ENCODE assay signal across 1 cellular context in the genomic region with DNA sequence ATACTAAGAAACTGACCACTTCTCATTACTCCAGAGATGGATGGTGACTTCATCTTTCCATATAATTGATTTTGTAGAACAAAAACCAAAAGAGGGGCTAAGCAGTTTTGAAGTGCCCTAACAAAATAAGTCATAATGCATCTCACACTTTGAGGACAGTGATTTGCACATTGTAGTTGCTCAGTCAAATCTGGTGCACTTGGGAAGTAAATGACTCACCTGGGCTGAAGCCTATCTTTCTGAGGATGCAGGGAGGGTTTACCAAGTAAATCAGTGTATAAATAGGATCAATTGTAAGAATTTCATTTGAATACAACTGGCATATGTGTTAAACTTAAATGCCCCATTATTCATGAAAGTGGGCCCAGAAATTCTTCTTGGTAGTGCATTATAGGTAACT.
TF ChIP-seq lines count a peak whose summit lies in the region.

No MANE protein-coding gene starts in this region.

TF ChIP-seq in IMR-90, 13 proteins besides CTCF, POLR2A, EP300 and RAD21:
- TF ChIP-seq RCOR1 (IDR thresholded peaks at IDR 0.05; ENCODE audit: insufficient replicate concordance, low read length) (no peak), CEBPB (IDR thresholded peaks at IDR 0.05; ENCODE audit: low read depth, low read length) (no peak), BHLHE40 (IDR thresholded peaks at IDR 0.05; ENCODE audit: low read depth, low read length) (no peak), MXI1 (IDR thresholded peaks at IDR 0.05; ENCODE audit: borderline replicate concordance, low read depth, low read length) (no peak), SMC3 (IDR thresholded peaks at IDR 0.05; ENCODE audit: low read depth, low read length) (no peak), RFX5 (IDR thresholded peaks at IDR 0.05; ENCODE audit: low read depth, low read length) (no peak), NFE2L2 (IDR thresholded peaks at IDR 0.05; ENCODE audit: low read depth, low read length) (no peak), FOS (IDR thresholded peaks at IDR 0.05; ENCODE audit: low read depth, low read length) (no peak), MAZ (IDR thresholded peaks at IDR 0.05; ENCODE audit: borderline replicate concordance, low read depth, low read length) (no peak), MAFK (IDR thresholded peaks at IDR 0.05; ENCODE audit: low read depth, low read length) (no peak), CHD1 (IDR thresholded peaks at IDR 0.05; ENCODE audit: low read depth, low read length) (no peak)
- TF ChIP-seq, protein P1, sequence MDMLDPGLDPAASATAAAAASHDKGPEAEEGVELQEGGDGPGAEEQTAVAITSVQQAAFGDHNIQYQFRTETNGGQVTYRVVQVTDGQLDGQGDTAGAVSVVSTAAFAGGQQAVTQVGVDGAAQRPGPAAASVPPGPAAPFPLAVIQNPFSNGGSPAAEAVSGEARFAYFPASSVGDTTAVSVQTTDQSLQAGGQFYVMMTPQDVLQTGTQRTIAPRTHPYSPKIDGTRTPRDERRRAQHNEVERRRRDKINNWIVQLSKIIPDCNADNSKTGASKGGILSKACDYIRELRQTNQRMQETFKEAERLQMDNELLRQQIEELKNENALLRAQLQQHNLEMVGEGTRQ (IDR thresholded peaks at IDR 0.05; ENCODE audit: low read depth, low read length), result no peak
- TF ChIP-seq, protein P2, sequence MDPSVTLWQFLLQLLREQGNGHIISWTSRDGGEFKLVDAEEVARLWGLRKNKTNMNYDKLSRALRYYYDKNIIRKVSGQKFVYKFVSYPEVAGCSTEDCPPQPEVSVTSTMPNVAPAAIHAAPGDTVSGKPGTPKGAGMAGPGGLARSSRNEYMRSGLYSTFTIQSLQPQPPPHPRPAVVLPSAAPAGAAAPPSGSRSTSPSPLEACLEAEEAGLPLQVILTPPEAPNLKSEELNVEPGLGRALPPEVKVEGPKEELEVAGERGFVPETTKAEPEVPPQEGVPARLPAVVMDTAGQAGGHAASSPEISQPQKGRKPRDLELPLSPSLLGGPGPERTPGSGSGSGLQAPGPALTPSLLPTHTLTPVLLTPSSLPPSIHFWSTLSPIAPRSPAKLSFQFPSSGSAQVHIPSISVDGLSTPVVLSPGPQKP (IDR thresholded peaks at IDR 0.05; ENCODE audit: borderline replicate concordance, low read depth, low read length), result no peak
